ENCODE assay signal across 8 cellular contexts in genomic region chr15:56052389-56053045, GRCh38. TPM values are rescaled to one million over a fixed set of nuclear protein-coding genes. Genes with fewer than 3 reads are reported as not detected.
DNase-seq lines count a peak whose midpoint lies in the region; TF ChIP-seq lines count a peak whose summit lies in the region.

No MANE protein-coding gene starts in this region.

- H3K27me3 ChIP-seq in transverse colon: no peaks in the 10 kb centered on the region

- in situ Hi-C loops in T47D (cut with HindIII; ENCODE audit: low pct_unique_long_range_greater_than_20kb, low sequenced_read_pairs) (no loop called here), transverse colon (cut with MboI; ENCODE audit: low pct_ligation_motif_present in 1 of 4, low pct_unique_long_range_greater_than_20kb in 1 of 4, low sequenced_read_pairs in 3 of 4) (no loop called here)

- 0 to 8% methylated on average over 2 of the region's 2 CpGs for WGBS in transverse colon (ENCODE audit: low coverage in 1 of 2), 2 donors

- no peaks in the 10 kb centered on the region for H3K4me1 ChIP-seq in transverse colon

- POLR2A ChIA-PET in HEK293T (lab: Yijun Ruan, JAX): no interaction called here

- DNase-seq in NCI-H748 (lab: John Stamatoyannopoulos, UW; ENCODE audit: unreplicated experiment) (peak; percentile 42), NCI-H748 treated with DMSO at 0.1 percent for 48 hours (lab: John Stamatoyannopoulos, UW) (no peak), HEK293T (ENCODE audit: extremely low spot score) (peak; percentile 16), NCI-H524 treated with DMSO at 0.1 percent for 48 hours (lab: John Stamatoyannopoulos, UW) (peak; percentile 68), T47D (ENCODE audit: low read depth in 1 of 2, low spot score in 1 of 2) (peak; percentile 23 to 70), kidney tubule cell (ENCODE audit: low spot score) (peak; percentile 65), transverse colon (no peak), OCI-M2 (lab: John Stamatoyannopoulos, UW; ENCODE audit: unreplicated experiment) (no peak)

- TF ChIP-seq CTCF in transverse colon (IDR thresholded peaks at IDR 0.05): peak; percentile 58 to 82 (median 72)

- H3K4me3 ChIP-seq in transverse colon: no peak overlapping the region

- TF ChIP-seq EP300 in transverse colon (IDR thresholded peaks at IDR 0.05; ENCODE audit: low read depth): no peak

- TF ChIP-seq POLR2A in transverse colon (IDR thresholded peaks at IDR 0.05): no peak

- intact Hi-C loops in transverse colon (cut with DNase I; ENCODE audit: low total_unique reads): no loop called here

- CTCF ChIA-PET in HEK293T (lab: Yijun Ruan, JAX): interaction anchor here (1.0 kb wide), 3 partner anchors 34 to 51 kb away, joined by 3 read pairs; no protein-coding TSS in a partner anchor

- H3K36me3 ChIP-seq in transverse colon: no peaks in the 10 kb centered on the region

- no peaks in the 10 kb centered on the region for H3K9me3 ChIP-seq in transverse colon

- H3K27ac ChIP-seq in transverse colon: no peak overlapping the region

TF ChIP-seq in HEK293T, 16 proteins besides CTCF, POLR2A, EP300 and RAD21:
- TF ChIP-seq FOXA1 (IDR thresholded peaks at IDR 0.05) (no peak), ELF4 (IDR thresholded peaks at IDR 0.05) (no peak), L3MBTL2 (conservative IDR thresholded peaks at IDR 0.05) (no peak), FOXM1 (IDR thresholded peaks at IDR 0.05; ENCODE audit: borderline replicate concordance) (no peak), PKNOX1 (IDR thresholded peaks at IDR 0.05) (no peak), SUZ12 (IDR thresholded peaks at IDR 0.05) (no peak), LEF1 (IDR thresholded peaks at IDR 0.05; ENCODE audit: borderline replicate concordance) (no peak), BHLHE40 (IDR thresholded peaks at IDR 0.05; ENCODE audit: borderline replicate concordance) (no peak), ZNF384 (IDR thresholded peaks at IDR 0.05) (no peak), NFRKB (IDR thresholded peaks at IDR 0.05) (no peak), HDGF (IDR thresholded peaks at IDR 0.05; ENCODE audit: borderline replicate concordance) (no peak), TARDBP (IDR thresholded peaks at IDR 0.05) (no peak), FOXK2 (IDR thresholded peaks at IDR 0.05) (no peak), ARNT (IDR thresholded peaks at IDR 0.05) (no peak), CTBP1 (IDR thresholded peaks at IDR 0.05; ENCODE audit: borderline replicate concordance) (no peak)

RNA-seq across cellular contexts. Expression of gene NEDD4, which starts 59.1 kb away (rescaled TPM):
- total RNA-seq in transverse colon: 10 to 100 TPM in 3 of 4 donors, 1 to 10 TPM in 1; 3.6 to 15.0 (median 14.4) TPM

Comparison
In these comparisons a context has a peak if more than half of its experiments do, and no peak if none do; other contexts are left out.
1. DNase-seq: peak in NCI-H748 (single experiment), HEK293T (single experiment), NCI-H524 treated with DMSO at 0.1 percent for 48 hours (single experiment), T47D (2 of 2) and kidney tubule cell (single experiment); none in NCI-H748 treated with DMSO at 0.1 percent for 48 hours (single experiment), transverse colon (single experiment) and OCI-M2 (single experiment).